Comparison of ENCODE assay signal across 8 cellular contexts in genomic region chr22:19478466-19479357, GRCh38. TPM values are rescaled to one million over a fixed set of nuclear protein-coding genes. Genes with fewer than 3 reads are reported as not detected.
DNase-seq lines count a peak whose midpoint lies in the region; ATAC-seq and TF ChIP-seq lines count a peak whose summit lies in the region.

TSS of gene UFD1 (minus strand) at chr22:19479193. CDS start at chr22:19479085, 108 bp downstream.

- peak; percentile 54 for DNase-seq in DMS79 (lab: John Stamatoyannopoulos, UW)
- DNase-seq in DMS79 treated with DMSO at 0.1 percent for 48 hours (lab: John Stamatoyannopoulos, UW), result no peak
- peak; percentile 60 to 84 for DNase-seq in NCI-H1930 (lab: John Stamatoyannopoulos, UW)
- DNase-seq in breast epithelium (ENCODE audit: low spot score in 2 of 2), result peak; percentile 61 to 71
- peak; percentile 86 for DNase-seq in iPS-NIHi11 (ENCODE audit: low spot score)
- peak; percentile 95 for DNase-seq in spleen

- peaks cover 5% of the 10 kb centered on the region in 2 donors for H3K4me1 ChIP-seq in breast epithelium
- peaks cover 14 to 58% (median 42%) of the 10 kb centered on the region in 6 donors for H3K4me1 ChIP-seq in spleen

- WGBS in spleen, 5 donors, result 0 to 1% (median 0%) methylated on average over 41 to 66 of the region's 66 CpGs

- intact Hi-C loops in breast epithelium (cut with DNase I; ENCODE audit: low total_unique reads), result no loop called here
- intact Hi-C loops in spleen (cut with DNase I; ENCODE audit: low total_unique reads), result loop anchor here (10.0 kb wide), 1 partner anchor 334 kb away; the partner anchor contains the start of gene ESS2

- TF ChIP-seq CTCF in WI38 (IDR thresholded peaks at IDR 0.05; ENCODE audit: low read depth, low read length) (no peak), breast epithelium (IDR thresholded peaks at IDR 0.05) (peak in 1 of 3 donors; percentile 17), spleen (IDR thresholded peaks at IDR 0.05 in 8 of 11, conservative IDR thresholded peaks at IDR 0.05 in 3 of 11) (no peak)

- H3K9me3 ChIP-seq in breast epithelium (no peaks in the 10 kb centered on the region), spleen (no peaks in the 10 kb centered on the region)

- peak within 1 kb of the TSS; percentile 91 for H3K4me3 ChIP-seq in WI38 (ENCODE audit: low read depth, low read length)
- peak within 1 kb of the TSS; percentile 87 to 99 (median 93) for H3K4me3 ChIP-seq in breast epithelium
- H3K4me3 ChIP-seq in spleen, result peak within 1 kb of the TSS; percentile 87 to 99 (median 97)

- H3K27ac ChIP-seq in breast epithelium (peak within 1 kb of the TSS; percentile 99), spleen (peak within 1 kb of the TSS; percentile 97 to 99 (median 99))

- TF ChIP-seq POLR2A in breast epithelium (IDR thresholded peaks at IDR 0.05) (no peak), spleen (IDR thresholded peaks at IDR 0.05) (no peak)

- H3K27me3 ChIP-seq in breast epithelium, result no peaks in the 10 kb centered on the region
- H3K27me3 ChIP-seq in spleen (replicated peaks in 1 of 7), result no peaks in the 10 kb centered on the region

- ATAC-seq in HG02798 (IDR thresholded peaks at IDR 0.05; ENCODE audit: poor library complexity, unreplicated experiment), result peak; percentile 55

- no peaks in the 10 kb centered on the region for H3K36me3 ChIP-seq in breast epithelium
- peaks cover 0 to 32% (median 15%) of the 10 kb centered on the region in 6 donors for H3K36me3 ChIP-seq in spleen

RNA-seq across cellular contexts. Expression of gene UFD1, which starts in this region (rescaled TPM):
- 10 to 100 TPM; 30.8 to 51.0 (median 31.8) TPM for total RNA-seq in breast epithelium
- total RNA-seq in spleen, result 10 to 100 TPM; 35.6 to 49.9 (median 40.1) TPM
- 10 to 100 TPM; 41.8 to 55.4 (median 52.2) TPM for polyA plus RNA-seq in spleen
